ENCODE assay signal across 22 cellular contexts in genomic region chr14:74391479-74391878, GRCh38. TPM values are rescaled to one million over a fixed set of nuclear protein-coding genes. Genes with fewer than 3 reads are reported as not detected.
DNase-seq lines count a peak whose midpoint lies in the region; ATAC-seq and TF ChIP-seq lines count a peak whose summit lies in the region.
"Had no signal": no experiment of that assay in that cellular context is flagged by ENCODE, and none has a peak within 500 bp of the region (broad histone marks: within the 10 kb centered on the region; RNA-seq: fewer than 3 reads in every experiment).

No MANE protein-coding gene starts in this region.

- H3K9ac ChIP-seq in GM23248 = no peak overlapping the region
- no peak overlapping the region for H3K9ac ChIP-seq in adipocyte (ENCODE audit: low read length)
- H3K9ac ChIP-seq: BLaER1 treated with 17β-estradiol and CSF1 and Interleukin-3, amounts not matched to agents 10 nM and 100 nM had no signal

- DNase-seq in GM23248 (peak; percentile 23), adipocyte (ENCODE audit: low read depth) (peak; percentile 20), lower lobe of right lung (peak; percentile 2), NCI-H128 (lab: John Stamatoyannopoulos, UW; ENCODE audit: unreplicated experiment) (no peak), NCI-H82 treated with DMSO at 0.1 percent for 48 hours (lab: John Stamatoyannopoulos, UW; ENCODE audit: unreplicated experiment) (no peak), SJCRH30 (no peak)
- DNase-seq: 8988T; ACHN; AML-193; BE2C; Calu3; CD4-positive, alpha-beta memory T cell; COR-L47; DMS53; DMS79 treated with DMSO at 0.1 percent for 48 hours; GOT3 had no signal

- in situ Hi-C loops in GM23248 (cut with MboI) = no loop called here

- H2AFZ ChIP-seq in GM23248 = no peak overlapping the region

- TF ChIP-seq CTCF in lower lobe of right lung (IDR thresholded peaks at IDR 0.05) = no peak

- H3K27me3 ChIP-seq in GM23248 (replicated peaks; ENCODE audit: insufficient read depth) (peaks cover 44% of the 10 kb centered on the region), adipocyte (replicated peaks; ENCODE audit: control insufficient read depth, insufficient read depth, low read length) (peaks cover 49% of the 10 kb centered on the region), lower lobe of right lung (ENCODE audit: low read depth) (no peaks in the 10 kb centered on the region), SJCRH30 (peaks cover 6% of the 10 kb centered on the region; the same call in 1 of the 2 replicates)
- H3K27me3 ChIP-seq: BLaER1 treated with 17β-estradiol and CSF1 and Interleukin-3, amounts not matched to agents 10 nM and 100 nM had no signal

- ATAC-seq in lower lobe of right lung = no peak
- no peak for ATAC-seq in GM21529 (IDR thresholded peaks at IDR 0.05; ENCODE audit: unreplicated experiment)
- ATAC-seq: A549 had no signal

- no peak overlapping the region for H3K27ac ChIP-seq in GM23248
- no peak overlapping the region for H3K27ac ChIP-seq in lower lobe of right lung
- no peak overlapping the region for H3K27ac ChIP-seq in SJCRH30
- H3K27ac ChIP-seq: A549; BLaER1 treated with 17β-estradiol and CSF1 and Interleukin-3, amounts not matched to agents 10 nM and 100 nM had no signal

- H3K4me3 ChIP-seq in GM23248 = no peak overlapping the region
- H3K4me3 ChIP-seq in adipocyte (ENCODE audit: low read length) = no peak overlapping the region
- no peak overlapping the region for H3K4me3 ChIP-seq in lower lobe of right lung
- H3K4me3 ChIP-seq in SJCRH30 = no peak overlapping the region
- H3K4me3 ChIP-seq: A549; BLaER1 treated with 17β-estradiol and CSF1 and Interleukin-3, amounts not matched to agents 10 nM and 100 nM; HAP-1 had no signal

- 29 to 57% methylated on average over 3 of the region's 3 CpGs for WGBS in GM23248 (ENCODE audit: low coverage in 1 of 2, low lambda C conversion rate in 2 of 2, missing lambda C conversion rate in 2 of 2), 2 experiments

- no peaks in the 10 kb centered on the region for H3F3A ChIP-seq in GM23248 (ENCODE audit: insufficient read depth)

- H4K20me1 ChIP-seq in GM23248 (ENCODE audit: insufficient read depth) = no peaks in the 10 kb centered on the region
- H4K20me1 ChIP-seq: BLaER1 treated with 17β-estradiol and CSF1 and Interleukin-3, amounts not matched to agents 10 nM and 100 nM had no signal

- no peaks in the 10 kb centered on the region for H3K4me1 ChIP-seq in GM23248 (ENCODE audit: insufficient read depth)
- H3K4me1 ChIP-seq in adipocyte (ENCODE audit: control insufficient read depth, insufficient read depth, low read length) = no peaks in the 10 kb centered on the region
- H3K4me1 ChIP-seq in lower lobe of right lung = no peaks in the 10 kb centered on the region
- H3K4me1 ChIP-seq in SJCRH30 = no peaks in the 10 kb centered on the region
- H3K4me1 ChIP-seq: A549, BE2C had no signal

- no peaks in the 10 kb centered on the region for H3K9me2 ChIP-seq in GM23248 (ENCODE audit: insufficient read depth)

- no peaks in the 10 kb centered on the region for H3K9me3 ChIP-seq in GM23248 (ENCODE audit: low read depth)
- H3K9me3 ChIP-seq in adipocyte (ENCODE audit: control insufficient read depth, low read length) = no peaks in the 10 kb centered on the region
- H3K9me3 ChIP-seq in lower lobe of right lung = no peaks in the 10 kb centered on the region
- no peaks in the 10 kb centered on the region for H3K9me3 ChIP-seq in SJCRH30 (replicated peaks)
- H3K9me3 ChIP-seq: A549; BE2C; BLaER1 treated with 17β-estradiol and CSF1 and Interleukin-3, amounts not matched to agents 10 nM and 100 nM; HAP-1 had no signal

- no peaks in the 10 kb centered on the region for H3K79me2 ChIP-seq in GM23248 (ENCODE audit: insufficient read depth)

- no peaks in the 10 kb centered on the region for H3K36me3 ChIP-seq in GM23248 (ENCODE audit: low read depth)
- H3K36me3 ChIP-seq in adipocyte (ENCODE audit: control insufficient read depth, insufficient read depth, low read length, severe bottlenecking) = no peaks in the 10 kb centered on the region
- H3K36me3 ChIP-seq in lower lobe of right lung = no peaks in the 10 kb centered on the region
- H3K36me3 ChIP-seq in SJCRH30 = no peaks in the 10 kb centered on the region
- H3K36me3 ChIP-seq: BE2C; BLaER1 treated with 17β-estradiol and CSF1 and Interleukin-3, amounts not matched to agents 10 nM and 100 nM; HAP-1 had no signal

- H3K4me2 ChIP-seq in GM23248 (ENCODE audit: unreplicated experiment) = no peak overlapping the region
- H3K4me2 ChIP-seq: A549 had no signal

- intact Hi-C loops in lower lobe of right lung (cut with DNase I) = no loop called here

RNA-seq across cellular contexts. Expression of gene SYNDIG1L, which starts 34.5 kb away (rescaled TPM):
- total RNA-seq in GM23248 (2014; rRNA removed; shearing (Covaris generic)) = not detected in 2 replicates
- not detected in 2 replicates for polyA plus RNA-seq in GM23248 (2016; fragmentation: Nextera tagmentation; extraction: Ambion mirVana)
- total RNA-seq in lower lobe of right lung = 1.6 TPM
- total RNA-seq in SJCRH30 (2014; rRNA removed; shearing (Covaris generic)) = not detected in 2 replicates
- total RNA-seq: Calu3; CD4-positive, alpha-beta memory T cell; Daoy had no signal
- polyA plus RNA-seq: A549; CD14-positive monocyte; CD4-positive, alpha-beta memory T cell had no signal

RNA-seq across cellular contexts. Expression of gene VRTN, which starts 43.2 kb away (rescaled TPM):
- not detected in 2 replicates for total RNA-seq in GM23248 (2014; rRNA removed; shearing (Covaris generic))
- not detected in 2 replicates for polyA plus RNA-seq in GM23248 (2016; fragmentation: Nextera tagmentation; extraction: Ambion mirVana)
- not detected for total RNA-seq in lower lobe of right lung
- total RNA-seq in SJCRH30 (2014; rRNA removed; shearing (Covaris generic)) = not detected in 2 replicates
- total RNA-seq: Calu3; CD4-positive, alpha-beta memory T cell; Daoy had no signal
- polyA plus RNA-seq: A549; CD14-positive monocyte; CD4-positive, alpha-beta memory T cell had no signal

Comparison
In these comparisons a context has a peak if more than half of its experiments do, and no peak if none do; other contexts are left out.
1. DNase-seq: peak in GM23248 (single experiment), adipocyte (single experiment) and lower lobe of right lung (single experiment); none in NCI-H128 (single experiment), NCI-H82 treated with DMSO at 0.1 percent for 48 hours (single experiment) and SJCRH30 (0 of 2).